Comparison of ENCODE assay signal across 13 cellular contexts in genomic region chr20:62646851-62647520, GRCh38. TPM values are rescaled to one million over a fixed set of nuclear protein-coding genes. Genes with fewer than 3 reads are reported as not detected.
DNase-seq lines count a peak whose midpoint lies in the region; ATAC-seq and TF ChIP-seq lines count a peak whose summit lies in the region.
"Had no signal": no experiment of that assay in that cellular context is flagged by ENCODE, and none has a peak within 500 bp of the region (broad histone marks: within the 10 kb centered on the region; RNA-seq: fewer than 3 reads in every experiment).

No MANE protein-coding gene starts in this region.

- no peaks in the 10 kb centered on the region for H3K9me3 ChIP-seq in PC-3 (ENCODE audit: low read length)

- no peaks in the 10 kb centered on the region for H3F3A ChIP-seq in PC-3 (ENCODE audit: low read length, unreplicated experiment)

- H3K9ac ChIP-seq in PC-3 (ENCODE audit: low read length) = no peak overlapping the region

- peaks cover 17% of the 10 kb centered on the region for H3K36me3 Mint-ChIP-seq in activated naive CD8-positive, alpha-beta T cell treated with anti-CD3 and anti-CD28 coated beads, Interleukin-2, amount 10 ng/mL, durations not matched to agents 7 days and 5 days
- peaks cover 29% of the 10 kb centered on the region for H3K36me3 Mint-ChIP-seq in activated naive CD8-positive, alpha-beta T cell treated with anti-CD3 and anti-CD28 coated beads, Interleukin-2, amount 50 U/mL, for 24 hours (ENCODE audit: low read depth)
- no peaks in the 10 kb centered on the region for H3K36me3 Mint-ChIP-seq in type B pancreatic cell

- H3K9me2 ChIP-seq in PC-3 (replicated peaks; ENCODE audit: low read length) = no peaks in the 10 kb centered on the region

- H3K27me3 Mint-ChIP-seq in activated naive CD8-positive, alpha-beta T cell treated with anti-CD3 and anti-CD28 coated beads, Interleukin-2, amount 10 ng/mL, durations not matched to agents 7 days and 5 days = no peaks in the 10 kb centered on the region
- H3K27me3 Mint-ChIP-seq in activated naive CD8-positive, alpha-beta T cell treated with anti-CD3 and anti-CD28 coated beads, Interleukin-2, amount 50 U/mL, for 24 hours = no peaks in the 10 kb centered on the region
- peaks cover 22% of the 10 kb centered on the region for H3K27me3 Mint-ChIP-seq in type B pancreatic cell
- H3K27me3 Mint-ChIP-seq: central memory CD8-positive, alpha-beta T cell had no signal

- H4K20me1 ChIP-seq in PC-3 (ENCODE audit: low read length) = peaks cover 89% of the 10 kb centered on the region

- peaks cover 60% of the 10 kb centered on the region for H3K4me1 ChIP-seq in PC-3 (ENCODE audit: insufficient read depth, low read length)

- BruUV-seq in PC-3 (replicated peaks; lab: Mats Ljungman, UMichigan) = no TSS peak

- no peak for TF ChIP-seq CTCF in PC-3 (conservative IDR thresholded peaks at IDR 0.05; ENCODE audit: low read depth, low read length)
- TF ChIP-seq CTCF in type B pancreatic cell (conservative IDR thresholded peaks at IDR 0.05) = no peak

- H3K27ac Mint-ChIP-seq in activated naive CD8-positive, alpha-beta T cell treated with anti-CD3 and anti-CD28 coated beads, Interleukin-2, amount 10 ng/mL, durations not matched to agents 7 days and 5 days = peak overlapping the region; percentile 82
- no peak overlapping the region for H3K27ac Mint-ChIP-seq in activated naive CD8-positive, alpha-beta T cell treated with anti-CD3 and anti-CD28 coated beads, Interleukin-2, amount 50 U/mL, for 24 hours
- H3K27ac Mint-ChIP-seq in type B pancreatic cell = peak overlapping the region; percentile 78

- no peak overlapping the region for H3K4me3 ChIP-seq in PC-3 (ENCODE audit: low read length)

- peaks cover 97% of the 10 kb centered on the region for H3K79me2 ChIP-seq in PC-3 (ENCODE audit: low read length)

- no peak for DNase-seq in activated naive CD8-positive, alpha-beta T cell treated with anti-CD3 and anti-CD28 coated beads, Interleukin-2, amount 10 ng/mL, durations not matched to agents 7 days and 5 days
- no peak for DNase-seq in activated naive CD8-positive, alpha-beta T cell treated with anti-CD3 and anti-CD28 coated beads, Interleukin-2, amount 50 U/mL, for 24 hours
- DNase-seq in PC-3 (peak; percentile 25), germinal center (ENCODE audit: low spot score) (peak; percentile 60), type B pancreatic cell (ENCODE audit: extremely low spot score, unreplicated experiment) (no peak), DMS153 (lab: John Stamatoyannopoulos, UW) (no peak), NCI-H1105 (lab: John Stamatoyannopoulos, UW) (no peak)
- DNase-seq: activated T-cell treated with anti-CD3 and anti-CD28 coated beads, Interleukin-2, amount 50 U/mL, for 48 hours; GOT3; MV-4-11; posterior cingulate gyrus had no signal

- no peak for ATAC-seq in activated naive CD8-positive, alpha-beta T cell treated with anti-CD3 and anti-CD28 coated beads, Interleukin-2, amount 10 ng/mL, durations not matched to agents 7 days and 5 days (ENCODE audit: low read depth)
- ATAC-seq in activated naive CD8-positive, alpha-beta T cell treated with anti-CD3 and anti-CD28 coated beads, Interleukin-2, amount 50 U/mL, for 24 hours = no peak
- ATAC-seq in PC-3 (no peak), HG03025 (IDR thresholded peaks at IDR 0.05; ENCODE audit: low FRiP score, unreplicated experiment) (no peak)

- H3K27me3 ChIP-seq in PC-3 (ENCODE audit: low read length) = no peaks in the 10 kb centered on the region

- peaks cover 52% of the 10 kb centered on the region for H3K4me1 Mint-ChIP-seq in activated naive CD8-positive, alpha-beta T cell treated with anti-CD3 and anti-CD28 coated beads, Interleukin-2, amount 10 ng/mL, durations not matched to agents 7 days and 5 days
- peaks cover 49% of the 10 kb centered on the region for H3K4me1 Mint-ChIP-seq in activated naive CD8-positive, alpha-beta T cell treated with anti-CD3 and anti-CD28 coated beads, Interleukin-2, amount 50 U/mL, for 24 hours
- H3K4me1 Mint-ChIP-seq in type B pancreatic cell (ENCODE audit: unreplicated experiment) = peaks cover 18% of the 10 kb centered on the region

- H3K4me2 ChIP-seq in PC-3 (ENCODE audit: low read length) = peak overlapping the region; percentile 89

- H3K27ac ChIP-seq in PC-3 (ENCODE audit: low read length) = no peak overlapping the region

- H3K9me3 Mint-ChIP-seq in activated naive CD8-positive, alpha-beta T cell treated with anti-CD3 and anti-CD28 coated beads, Interleukin-2, amount 10 ng/mL, durations not matched to agents 7 days and 5 days = no peaks in the 10 kb centered on the region
- no peaks in the 10 kb centered on the region for H3K9me3 Mint-ChIP-seq in activated naive CD8-positive, alpha-beta T cell treated with anti-CD3 and anti-CD28 coated beads, Interleukin-2, amount 50 U/mL, for 24 hours
- no peaks in the 10 kb centered on the region for H3K9me3 Mint-ChIP-seq in type B pancreatic cell
- H3K9me3 Mint-ChIP-seq: central memory CD8-positive, alpha-beta T cell had no signal

- H3K4me3 Mint-ChIP-seq in activated naive CD8-positive, alpha-beta T cell treated with anti-CD3 and anti-CD28 coated beads, Interleukin-2, amount 10 ng/mL, durations not matched to agents 7 days and 5 days = peak overlapping the region; percentile 25
- H3K4me3 Mint-ChIP-seq in activated naive CD8-positive, alpha-beta T cell treated with anti-CD3 and anti-CD28 coated beads, Interleukin-2, amount 50 U/mL, for 24 hours = no peak overlapping the region
- H3K4me3 Mint-ChIP-seq in type B pancreatic cell = no peak overlapping the region
- H3K4me3 Mint-ChIP-seq: central memory CD8-positive, alpha-beta T cell had no signal

- peaks cover 55% of the 10 kb centered on the region; the same call in 1 of the 2 replicates for H3K36me3 ChIP-seq in PC-3 (ENCODE audit: low read depth, low read length)

- no peak overlapping the region for H2AFZ ChIP-seq in PC-3 (ENCODE audit: low read length)

- intact Hi-C loops in PC-3 (cut with micrococcal nuclease) = no loop called here

- POLR2A ChIA-PET in activated naive CD8-positive, alpha-beta T cell treated with anti-CD3 and anti-CD28 coated beads, Interleukin-2, amount 10 ng/mL, durations not matched to agents 7 days and 5 days (lab: Charles Lee) = no interaction called here
- POLR2A ChIA-PET in PC-3 (lab: Charles Lee; ENCODE audit: unreplicated experiment) = no interaction called here

- CTCF ChIA-PET in PC-3 (lab: Charles Lee) = no interaction called here

RNA-seq across cellular contexts. Expression of gene SLCO4A1, which starts 4.7 kb away (rescaled TPM):
- 10 to 100 TPM; 57.5 to 61.9 TPM for total RNA-seq in activated naive CD8-positive, alpha-beta T cell treated with anti-CD3 and anti-CD28 coated beads, Interleukin-2, amount 10 ng/mL, durations not matched to agents 7 days and 5 days
- total RNA-seq in PC-3 (2014; rRNA removed) = 161 and 162 TPM in 2 replicates
- total RNA-seq in type B pancreatic cell (ENCODE audit: low replicate concordance) = 2.6 and 5.3 TPM in 2 replicates

Comparison
In these comparisons a context has a peak if more than half of its experiments do, and no peak if none do; other contexts are left out.
1. DNase-seq: peak in PC-3 (single experiment) and germinal center (single experiment); none in activated naive CD8-positive, alpha-beta T cell treated with anti-CD3 and anti-CD28 coated beads, Interleukin-2, amount 10 ng/mL, durations not matched to agents 7 days and 5 days (single experiment), activated naive CD8-positive, alpha-beta T cell treated with anti-CD3 and anti-CD28 coated beads, Interleukin-2, amount 50 U/mL, for 24 hours (single experiment), type B pancreatic cell (single experiment), DMS153 (single experiment) and NCI-H1105 (single experiment).